10 cellular contexts compared by ENCODE assay signal in genomic region chr15:70354260-70354894, GRCh38.
"Had no signal": no experiment of that assay in that cellular context is flagged by ENCODE, and none has a peak within 500 bp of the region (broad histone marks: within the 10 kb centered on the region; RNA-seq: fewer than 3 reads in every experiment).

No MANE protein-coding gene starts in this region.

- DNase-seq: activated CD4-positive, alpha-beta T cell treated with anti-CD3 and anti-CD28 coated beads for 4 hours; activated naive CD4-positive, alpha-beta T cell treated with anti-CD3 and anti-CD28 coated beads for 36 hours; caudate nucleus; cortex of kidney; effector memory CD4-positive, alpha-beta T cell; kidney; mesendoderm; right cardiac atrium; T-helper 9 cell; tibial artery had no signal
